In the genomic region with DNA sequence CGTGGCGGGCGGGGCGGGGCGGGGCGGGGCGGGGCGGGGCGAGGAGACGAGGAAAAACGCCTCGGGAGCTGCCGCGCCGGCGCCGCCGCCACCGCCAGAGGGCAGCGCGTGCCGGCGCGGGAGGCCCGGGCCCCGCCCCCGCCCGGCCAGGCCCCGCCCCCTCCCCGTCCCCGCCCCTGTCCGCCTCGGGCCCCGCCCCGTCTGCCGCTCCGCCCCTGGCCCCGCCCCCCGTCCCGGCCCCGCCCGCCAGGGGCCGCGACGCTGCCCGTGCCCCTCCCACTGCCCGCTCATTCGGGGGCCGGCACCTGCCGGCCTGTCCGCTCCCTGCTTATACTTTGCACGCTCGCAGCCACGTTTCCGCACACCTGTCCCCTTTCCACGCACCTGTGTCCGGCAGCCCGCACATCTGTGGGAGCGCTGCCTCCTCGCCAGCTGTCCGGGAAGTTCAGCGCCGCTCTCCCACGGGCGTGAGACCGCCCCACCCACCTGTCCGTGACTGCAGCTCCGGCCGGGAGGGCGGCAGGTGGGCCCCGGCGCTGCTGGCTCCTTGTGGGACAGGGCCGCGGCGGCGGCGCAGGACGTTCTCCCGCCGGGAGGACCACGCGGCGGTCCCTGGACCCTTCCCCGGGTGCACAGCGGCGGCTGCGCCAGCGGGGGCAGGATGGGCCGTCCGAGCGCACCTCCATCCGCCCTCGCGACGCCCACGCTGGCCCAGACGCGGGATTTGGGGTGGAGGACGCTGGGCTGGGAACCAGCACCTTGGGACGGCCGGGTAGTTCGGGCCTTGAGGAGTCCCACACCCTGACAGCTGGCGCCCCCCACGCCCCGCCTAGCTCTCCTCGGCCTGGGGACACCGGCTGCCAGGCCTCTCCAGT, we compare ENCODE assay signal across 1 cellular context.
TF ChIP-seq lines count a peak whose summit lies in the region.

No MANE protein-coding gene starts in this region.

TF ChIP-seq in HepG2, 621 proteins besides CTCF, POLR2A, EP300 and RAD21 (continues in another document):
- TF ChIP-seq KDM6A (CRISPR knock-in tag; IDR thresholded peaks at IDR 0.05; ENCODE audit: low read depth) (no peak), ZNF720 (CRISPR knock-in tag; IDR thresholded peaks at IDR 0.05) (no peak), GATAD1 (CRISPR knock-in tag; IDR thresholded peaks at IDR 0.05) (no peak), ZNF432 (CRISPR knock-in tag; IDR thresholded peaks at IDR 0.05; ENCODE audit: borderline replicate concordance) (no peak), ZNF10 (CRISPR knock-in tag; IDR thresholded peaks at IDR 0.05; ENCODE audit: borderline replicate concordance, low read depth) (no peak), SOX13 (IDR thresholded peaks at IDR 0.05) (no peak), SOX13 (CRISPR knock-in tag; conservative IDR thresholded peaks at IDR 0.05 in 1 of 2, IDR thresholded peaks at IDR 0.05 in 1 of 2) (no peak), ZNF12 (CRISPR knock-in tag; IDR thresholded peaks at IDR 0.05) (no peak), ZNF614 (CRISPR knock-in tag; IDR thresholded peaks at IDR 0.05; ENCODE audit: borderline replicate concordance) (peak; percentile 5; the same call in 1 of the 2 replicates), NFATC3 (CRISPR knock-in tag; IDR thresholded peaks at IDR 0.05) (no peak), TEAD2 (CRISPR knock-in tag; IDR thresholded peaks at IDR 0.05) (no peak), ZNF546 (CRISPR knock-in tag; conservative IDR thresholded peaks at IDR 0.05) (no peak), ZNF230 (CRISPR knock-in tag; IDR thresholded peaks at IDR 0.05) (no peak), ZFP1 (CRISPR knock-in tag; IDR thresholded peaks at IDR 0.05) (no peak), ZNF644 (CRISPR knock-in tag; IDR thresholded peaks at IDR 0.05; ENCODE audit: low read depth) (no peak), ZKSCAN8 (CRISPR knock-in tag; IDR thresholded peaks at IDR 0.05; ENCODE audit: borderline replicate concordance) (no peak), HDAC1 (CRISPR knock-in tag; IDR thresholded peaks at IDR 0.05) (peak; percentile 40; the same call in 1 of the 2 replicates), ZNF792 (CRISPR knock-in tag; IDR thresholded peaks at IDR 0.05) (no peak), ZNF563 (CRISPR knock-in tag; IDR thresholded peaks at IDR 0.05) (no peak; the same call in 1 of the 2 replicates), SETDB1 (CRISPR knock-in tag; IDR thresholded peaks at IDR 0.05; ENCODE audit: borderline replicate concordance) (no peak), RARA (CRISPR knock-in tag; IDR thresholded peaks at IDR 0.05) (no peak), NFYC (CRISPR knock-in tag; IDR thresholded peaks at IDR 0.05) (no peak), ZNF607 (CRISPR knock-in tag; IDR thresholded peaks at IDR 0.05; ENCODE audit: borderline replicate concordance) (no peak), ZNF724P (CRISPR knock-in tag; IDR thresholded peaks at IDR 0.05; ENCODE audit: borderline replicate concordance) (no peak), ZNF496 (CRISPR knock-in tag; IDR thresholded peaks at IDR 0.05; ENCODE audit: insufficient replicate concordance) (no peak), SMAD3 (CRISPR knock-in tag; IDR thresholded peaks at IDR 0.05) (no peak), MAFF (IDR thresholded peaks at IDR 0.05; ENCODE audit: low read depth, low read length) (no peak), HMG20B (CRISPR knock-in tag; conservative IDR thresholded peaks at IDR 0.05) (no peak), SP1 (IDR thresholded peaks at IDR 0.05) (no peak), SP1 (CRISPR knock-in tag; IDR thresholded peaks at IDR 0.05) (peak; percentile 16; the same call in 1 of the 2 replicates), FOXM1 (CRISPR knock-in tag; IDR thresholded peaks at IDR 0.05) (no peak), ZNF629 (CRISPR knock-in tag; conservative IDR thresholded peaks at IDR 0.05) (0 out of 2 replicates have a peak, but pooled peaks have one; percentile 32), NR2F2 (IDR thresholded peaks at IDR 0.05; ENCODE audit: borderline replicate concordance, low read depth) (no peak), BHLHE40 (IDR thresholded peaks at IDR 0.05; ENCODE audit: low read length) (no peak), CC2D1A (CRISPR knock-in tag; IDR thresholded peaks at IDR 0.05) (no peak), MAF1 (CRISPR knock-in tag; IDR thresholded peaks at IDR 0.05; ENCODE audit: borderline replicate concordance) (no peak), SIN3B (IDR thresholded peaks at IDR 0.05; ENCODE audit: low read length) (no peak)
- TF ChIP-seq, protein P1, sequence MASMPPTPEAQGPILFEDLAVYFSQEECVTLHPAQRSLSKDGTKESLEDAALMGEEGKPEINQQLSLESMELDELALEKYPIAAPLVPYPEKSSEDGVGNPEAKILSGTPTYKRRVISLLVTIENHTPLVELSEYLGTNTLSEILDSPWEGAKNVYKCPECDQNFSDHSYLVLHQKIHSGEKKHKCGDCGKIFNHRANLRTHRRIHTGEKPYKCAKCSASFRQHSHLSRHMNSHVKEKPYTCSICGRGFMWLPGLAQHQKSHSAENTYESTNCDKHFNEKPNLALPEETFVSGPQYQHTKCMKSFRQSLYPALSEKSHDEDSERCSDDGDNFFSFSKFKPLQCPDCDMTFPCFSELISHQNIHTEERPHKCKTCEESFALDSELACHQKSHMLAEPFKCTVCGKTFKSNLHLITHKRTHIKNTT (CRISPR knock-in tag; IDR thresholded peaks at IDR 0.05) = no peak
- TF ChIP-seq, protein P2, sequence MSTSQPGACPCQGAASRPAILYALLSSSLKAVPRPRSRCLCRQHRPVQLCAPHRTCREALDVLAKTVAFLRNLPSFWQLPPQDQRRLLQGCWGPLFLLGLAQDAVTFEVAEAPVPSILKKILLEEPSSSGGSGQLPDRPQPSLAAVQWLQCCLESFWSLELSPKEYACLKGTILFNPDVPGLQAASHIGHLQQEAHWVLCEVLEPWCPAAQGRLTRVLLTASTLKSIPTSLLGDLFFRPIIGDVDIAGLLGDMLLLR (CRISPR knock-in tag; IDR thresholded peaks at IDR 0.05) = no peak
- TF ChIP-seq, protein P3, sequence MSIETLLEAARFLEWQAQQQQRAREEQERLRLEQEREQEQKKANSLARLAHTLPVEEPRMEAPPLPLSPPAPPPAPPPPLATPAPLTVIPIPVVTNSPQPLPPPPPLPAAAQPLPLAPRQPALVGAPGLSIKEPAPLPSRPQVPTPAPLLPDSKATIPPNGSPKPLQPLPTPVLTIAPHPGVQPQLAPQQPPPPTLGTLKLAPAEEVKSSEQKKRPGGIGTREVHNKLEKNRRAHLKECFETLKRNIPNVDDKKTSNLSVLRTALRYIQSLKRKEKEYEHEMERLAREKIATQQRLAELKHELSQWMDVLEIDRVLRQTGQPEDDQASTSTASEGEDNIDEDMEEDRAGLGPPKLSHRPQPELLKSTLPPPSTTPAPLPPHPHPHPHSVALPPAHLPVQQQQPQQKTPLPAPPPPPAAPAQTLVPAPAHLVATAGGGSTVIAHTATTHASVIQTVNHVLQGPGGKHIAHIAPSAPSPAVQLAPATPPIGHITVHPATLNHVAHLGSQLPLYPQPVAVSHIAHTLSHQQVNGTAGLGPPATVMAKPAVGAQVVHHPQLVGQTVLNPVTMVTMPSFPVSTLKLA (IDR thresholded peaks at IDR 0.05) = no peak
- TF ChIP-seq, protein P4, sequence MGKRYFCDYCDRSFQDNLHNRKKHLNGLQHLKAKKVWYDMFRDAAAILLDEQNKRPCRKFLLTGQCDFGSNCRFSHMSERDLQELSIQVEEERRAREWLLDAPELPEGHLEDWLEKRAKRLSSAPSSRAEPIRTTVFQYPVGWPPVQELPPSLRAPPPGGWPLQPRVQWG (CRISPR knock-in tag; IDR thresholded peaks at IDR 0.05; ENCODE audit: borderline replicate concordance, low read depth) = no peak
- TF ChIP-seq, protein P5, sequence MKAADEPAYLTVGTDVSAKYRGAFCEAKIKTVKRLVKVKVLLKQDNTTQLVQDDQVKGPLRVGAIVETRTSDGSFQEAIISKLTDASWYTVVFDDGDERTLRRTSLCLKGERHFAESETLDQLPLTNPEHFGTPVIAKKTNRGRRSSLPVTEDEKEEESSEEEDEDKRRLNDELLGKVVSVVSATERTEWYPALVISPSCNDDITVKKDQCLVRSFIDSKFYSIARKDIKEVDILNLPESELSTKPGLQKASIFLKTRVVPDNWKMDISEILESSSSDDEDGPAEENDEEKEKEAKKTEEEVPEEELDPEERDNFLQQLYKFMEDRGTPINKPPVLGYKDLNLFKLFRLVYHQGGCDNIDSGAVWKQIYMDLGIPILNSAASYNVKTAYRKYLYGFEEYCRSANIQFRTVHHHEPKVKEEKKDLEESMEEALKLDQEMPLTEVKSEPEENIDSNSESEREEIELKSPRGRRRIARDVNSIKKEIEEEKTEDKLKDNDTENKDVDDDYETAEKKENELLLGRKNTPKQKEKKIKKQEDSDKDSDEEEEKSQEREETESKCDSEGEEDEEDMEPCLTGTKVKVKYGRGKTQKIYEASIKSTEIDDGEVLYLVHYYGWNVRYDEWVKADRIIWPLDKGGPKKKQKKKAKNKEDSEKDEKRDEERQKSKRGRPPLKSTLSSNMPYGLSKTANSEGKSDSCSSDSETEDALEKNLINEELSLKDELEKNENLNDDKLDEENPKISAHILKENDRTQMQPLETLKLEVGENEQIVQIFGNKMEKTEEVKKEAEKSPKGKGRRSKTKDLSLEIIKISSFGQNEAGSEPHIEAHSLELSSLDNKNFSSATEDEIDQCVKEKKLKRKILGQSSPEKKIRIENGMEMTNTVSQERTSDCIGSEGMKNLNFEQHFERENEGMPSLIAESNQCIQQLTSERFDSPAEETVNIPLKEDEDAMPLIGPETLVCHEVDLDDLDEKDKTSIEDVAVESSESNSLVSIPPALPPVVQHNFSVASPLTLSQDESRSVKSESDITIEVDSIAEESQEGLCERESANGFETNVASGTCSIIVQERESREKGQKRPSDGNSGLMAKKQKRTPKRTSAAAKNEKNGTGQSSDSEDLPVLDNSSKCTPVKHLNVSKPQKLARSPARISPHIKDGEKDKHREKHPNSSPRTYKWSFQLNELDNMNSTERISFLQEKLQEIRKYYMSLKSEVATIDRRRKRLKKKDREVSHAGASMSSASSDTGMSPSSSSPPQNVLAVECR (CRISPR knock-in tag; IDR thresholded peaks at IDR 0.05; ENCODE audit: borderline replicate concordance) = 0 out of 2 replicates have a peak, but pooled peaks have one; percentile 13
- TF ChIP-seq, protein P6, sequence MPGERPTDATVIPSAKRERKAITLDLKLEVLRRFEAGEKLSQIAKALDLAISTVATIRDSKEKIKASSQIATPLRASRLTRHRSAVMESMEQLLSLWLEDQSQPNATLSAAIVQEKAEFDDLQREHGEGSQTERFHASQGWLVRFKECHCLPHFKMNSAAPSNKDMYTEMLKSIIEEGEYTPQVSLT (CRISPR knock-in tag; IDR thresholded peaks at IDR 0.05; ENCODE audit: borderline replicate concordance, low read depth) = no peak
- TF ChIP-seq, protein P7, sequence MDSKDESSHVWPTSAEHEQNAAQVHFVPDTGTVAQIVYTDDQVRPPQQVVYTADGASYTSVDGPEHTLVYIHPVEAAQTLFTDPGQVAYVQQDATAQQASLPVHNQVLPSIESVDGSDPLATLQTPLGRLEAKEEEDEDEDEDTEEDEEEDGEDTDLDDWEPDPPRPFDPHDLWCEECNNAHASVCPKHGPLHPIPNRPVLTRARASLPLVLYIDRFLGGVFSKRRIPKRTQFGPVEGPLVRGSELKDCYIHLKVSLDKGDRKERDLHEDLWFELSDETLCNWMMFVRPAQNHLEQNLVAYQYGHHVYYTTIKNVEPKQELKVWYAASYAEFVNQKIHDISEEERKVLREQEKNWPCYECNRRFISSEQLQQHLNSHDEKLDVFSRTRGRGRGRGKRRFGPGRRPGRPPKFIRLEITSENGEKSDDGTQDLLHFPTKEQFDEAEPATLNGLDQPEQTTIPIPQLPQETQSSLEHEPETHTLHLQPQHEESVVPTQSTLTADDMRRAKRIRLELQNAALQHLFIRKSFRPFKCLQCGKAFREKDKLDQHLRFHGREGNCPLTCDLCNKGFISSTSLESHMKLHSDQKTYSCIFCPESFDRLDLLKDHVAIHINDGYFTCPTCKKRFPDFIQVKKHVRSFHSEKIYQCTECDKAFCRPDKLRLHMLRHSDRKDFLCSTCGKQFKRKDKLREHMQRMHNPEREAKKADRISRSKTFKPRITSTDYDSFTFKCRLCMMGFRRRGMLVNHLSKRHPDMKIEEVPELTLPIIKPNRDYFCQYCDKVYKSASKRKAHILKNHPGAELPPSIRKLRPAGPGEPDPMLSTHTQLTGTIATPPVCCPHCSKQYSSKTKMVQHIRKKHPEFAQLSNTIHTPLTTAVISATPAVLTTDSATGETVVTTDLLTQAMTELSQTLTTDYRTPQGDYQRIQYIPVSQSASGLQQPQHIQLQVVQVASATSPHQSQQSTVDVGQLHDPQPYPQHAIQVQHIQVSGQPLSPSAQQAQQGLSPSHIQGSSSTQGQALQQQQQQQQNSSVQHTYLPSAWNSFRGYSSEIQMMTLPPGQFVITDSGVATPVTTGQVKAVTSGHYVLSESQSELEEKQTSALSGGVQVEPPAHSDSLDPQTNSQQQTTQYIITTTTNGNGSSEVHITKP (CRISPR knock-in tag; IDR thresholded peaks at IDR 0.05; ENCODE audit: low read depth) = no peak
- TF ChIP-seq, protein P8, sequence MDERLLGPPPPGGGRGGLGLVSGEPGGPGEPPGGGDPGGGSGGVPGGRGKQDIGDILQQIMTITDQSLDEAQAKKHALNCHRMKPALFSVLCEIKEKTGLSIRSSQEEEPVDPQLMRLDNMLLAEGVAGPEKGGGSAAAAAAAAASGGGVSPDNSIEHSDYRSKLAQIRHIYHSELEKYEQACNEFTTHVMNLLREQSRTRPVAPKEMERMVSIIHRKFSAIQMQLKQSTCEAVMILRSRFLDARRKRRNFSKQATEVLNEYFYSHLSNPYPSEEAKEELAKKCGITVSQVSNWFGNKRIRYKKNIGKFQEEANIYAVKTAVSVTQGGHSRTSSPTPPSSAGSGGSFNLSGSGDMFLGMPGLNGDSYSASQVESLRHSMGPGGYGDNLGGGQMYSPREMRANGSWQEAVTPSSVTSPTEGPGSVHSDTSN (CRISPR knock-in tag; IDR thresholded peaks at IDR 0.05) = no peak
- TF ChIP-seq, protein P9, sequence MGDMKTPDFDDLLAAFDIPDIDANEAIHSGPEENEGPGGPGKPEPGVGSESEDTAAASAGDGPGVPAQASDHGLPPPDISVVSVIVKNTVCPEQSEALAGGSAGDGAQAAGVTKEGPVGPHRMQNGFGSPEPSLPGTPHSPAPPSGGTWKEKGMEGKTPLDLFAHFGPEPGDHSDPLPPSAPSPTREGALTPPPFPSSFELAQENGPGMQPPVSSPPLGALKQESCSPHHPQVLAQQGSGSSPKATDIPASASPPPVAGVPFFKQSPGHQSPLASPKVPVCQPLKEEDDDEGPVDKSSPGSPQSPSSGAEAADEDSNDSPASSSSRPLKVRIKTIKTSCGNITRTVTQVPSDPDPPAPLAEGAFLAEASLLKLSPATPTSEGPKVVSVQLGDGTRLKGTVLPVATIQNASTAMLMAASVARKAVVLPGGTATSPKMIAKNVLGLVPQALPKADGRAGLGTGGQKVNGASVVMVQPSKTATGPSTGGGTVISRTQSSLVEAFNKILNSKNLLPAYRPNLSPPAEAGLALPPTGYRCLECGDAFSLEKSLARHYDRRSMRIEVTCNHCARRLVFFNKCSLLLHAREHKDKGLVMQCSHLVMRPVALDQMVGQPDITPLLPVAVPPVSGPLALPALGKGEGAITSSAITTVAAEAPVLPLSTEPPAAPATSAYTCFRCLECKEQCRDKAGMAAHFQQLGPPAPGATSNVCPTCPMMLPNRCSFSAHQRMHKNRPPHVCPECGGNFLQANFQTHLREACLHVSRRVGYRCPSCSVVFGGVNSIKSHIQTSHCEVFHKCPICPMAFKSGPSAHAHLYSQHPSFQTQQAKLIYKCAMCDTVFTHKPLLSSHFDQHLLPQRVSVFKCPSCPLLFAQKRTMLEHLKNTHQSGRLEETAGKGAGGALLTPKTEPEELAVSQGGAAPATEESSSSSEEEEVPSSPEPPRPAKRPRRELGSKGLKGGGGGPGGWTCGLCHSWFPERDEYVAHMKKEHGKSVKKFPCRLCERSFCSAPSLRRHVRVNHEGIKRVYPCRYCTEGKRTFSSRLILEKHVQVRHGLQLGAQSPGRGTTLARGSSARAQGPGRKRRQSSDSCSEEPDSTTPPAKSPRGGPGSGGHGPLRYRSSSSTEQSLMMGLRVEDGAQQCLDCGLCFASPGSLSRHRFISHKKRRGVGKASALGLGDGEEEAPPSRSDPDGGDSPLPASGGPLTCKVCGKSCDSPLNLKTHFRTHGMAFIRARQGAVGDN (CRISPR knock-in tag; IDR thresholded peaks at IDR 0.05) = no peak; the same call in 1 of the 2 replicates
